ENCODE assay signal across 22 cellular contexts in the genomic region with DNA sequence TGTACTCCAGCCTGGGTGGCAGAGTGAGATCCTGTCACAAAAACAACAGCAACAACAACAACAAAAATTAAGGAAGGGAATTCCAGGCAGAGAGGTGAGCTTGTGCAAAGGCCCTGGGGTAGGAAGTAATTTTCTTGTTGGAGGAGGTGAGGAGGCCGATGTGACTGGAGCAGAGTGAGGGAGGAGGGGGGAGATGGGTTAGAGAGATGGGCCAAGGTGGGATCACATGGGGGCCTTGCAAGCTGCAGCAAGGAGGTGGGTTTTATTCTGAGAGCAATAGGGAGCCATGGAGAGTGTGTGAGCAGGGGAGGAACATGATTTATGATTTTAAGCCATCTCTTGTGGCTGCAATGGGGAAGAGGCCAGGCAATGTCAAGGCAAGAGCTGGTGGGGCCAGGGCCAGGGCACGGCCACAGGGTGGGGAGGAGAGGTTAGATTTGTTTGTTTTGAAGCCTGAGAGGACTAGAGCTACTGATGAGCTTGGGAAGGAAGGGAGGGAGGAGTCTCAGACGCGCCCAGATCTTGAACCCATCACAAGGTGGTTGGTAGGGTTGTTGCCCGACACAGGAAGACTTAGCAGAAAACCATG. TPM values are rescaled to one million over a fixed set of nuclear protein-coding genes. Genes with fewer than 3 reads are reported as not detected.
A peak's percentile ranks its signal among the peaks of the same experiment; 100 is the strongest.
DNase-seq lines count a peak whose midpoint lies in the region; ATAC-seq, FAIRE-seq and TF ChIP-seq lines count a peak whose summit lies in the region.
"Had no signal": no experiment of that assay in that cellular context is flagged by ENCODE, and none has a peak within 500 bp of the region (broad histone marks: within the 10 kb centered on the region; RNA-seq: fewer than 3 reads in every experiment).

No MANE protein-coding gene starts in this region.

- H3K4me1 ChIP-seq in NT2/D1 (ENCODE audit: insufficient read depth, insufficient read length) (peaks cover 6% of the 10 kb centered on the region), osteoblast (ENCODE audit: insufficient read depth, low read length) (peaks cover 9% of the 10 kb centered on the region), pancreas (no peaks in the 10 kb centered on the region), breast epithelium (no peaks in the 10 kb centered on the region)
- H3K4me1 ChIP-seq: BLaER1 had no signal

- H3K79me2 ChIP-seq in osteoblast (ENCODE audit: insufficient read depth, low read length) = no peaks in the 10 kb centered on the region

- ATAC-seq in pancreas = no peak
- ATAC-seq: CD8-positive, alpha-beta T cell had no signal

- no peak for FAIRE-seq in pancreas (lab: Jason Lieb, UNC)
- FAIRE-seq: A204.1, GM12892 had no signal

- intact Hi-C loops in pancreas (cut with DNase I) = no loop called here
- intact Hi-C loops in breast epithelium (cut with DNase I; ENCODE audit: low total_unique reads) = no loop called here

- H2AFZ ChIP-seq in osteoblast (ENCODE audit: low read length) = no peak overlapping the region

- no peak for TF ChIP-seq POLR2A in breast epithelium (IDR thresholded peaks at IDR 0.05)

- H3K9me3 ChIP-seq in NT2/D1 (ENCODE audit: insufficient read depth, low read length) (no peaks in the 10 kb centered on the region), osteoblast (ENCODE audit: low read depth, low read length) (no peaks in the 10 kb centered on the region), pancreas (no peaks in the 10 kb centered on the region), breast epithelium (no peaks in the 10 kb centered on the region)
- H3K9me3 ChIP-seq: BLaER1 had no signal

- peak overlapping the region; percentile 4 for H3K4me3 ChIP-seq in NT2/D1 (ENCODE audit: insufficient read length, low read depth)
- H3K4me3 ChIP-seq in osteoblast (ENCODE audit: insufficient read depth, low read length) = no peak overlapping the region
- no peak overlapping the region for H3K4me3 ChIP-seq in pancreas
- H3K4me3 ChIP-seq in breast epithelium = no peak overlapping the region
- H3K4me3 ChIP-seq: BLaER1 had no signal

- no peak overlapping the region for H3K4me2 ChIP-seq in osteoblast (ENCODE audit: insufficient read depth, low read length)
- H3K4me2 ChIP-seq: BLaER1 had no signal

- no peaks in the 10 kb centered on the region for H4K20me1 ChIP-seq in osteoblast (ENCODE audit: insufficient read depth, low read length)
- H4K20me1 ChIP-seq: BLaER1 had no signal

- H3K36me3 ChIP-seq in NT2/D1 (ENCODE audit: insufficient read depth, insufficient read length, low read length) (no peaks in the 10 kb centered on the region), osteoblast (ENCODE audit: insufficient read depth, low read length) (no peaks in the 10 kb centered on the region), pancreas (no peaks in the 10 kb centered on the region), breast epithelium (no peaks in the 10 kb centered on the region)
- H3K36me3 ChIP-seq: BLaER1 had no signal

- DNase-seq in AG20443 (ENCODE audit: low spot score) (peak; percentile 2), GM13976 (ENCODE audit: low spot score) (peak; percentile 12), NT2/D1 (ENCODE audit: low read depth, low spot score) (no peak), osteoblast (ENCODE audit: insufficient read length, low spot score, missing footprints) (peak; percentile 44), pancreas (no peak), NCI-H82 treated with DMSO at 0.1 percent for 48 hours (lab: John Stamatoyannopoulos, UW; ENCODE audit: unreplicated experiment) (no peak), breast epithelium (ENCODE audit: low spot score in 2 of 2) (no peak)
- DNase-seq: CD8-positive, alpha-beta T cell; DMS153; DMS79; GDM1; GOT3; H9; IMR-90; Karpas-422; KBM-7 had no signal

- H3K27ac ChIP-seq in osteoblast (ENCODE audit: low read depth, low read length) (no peak overlapping the region), pancreas (no peak overlapping the region), breast epithelium (no peak overlapping the region)
- H3K27ac ChIP-seq: BLaER1, HL-60 had no signal

- no peak for TF ChIP-seq CTCF in GM13976 (IDR thresholded peaks at IDR 0.05; ENCODE audit: borderline replicate concordance, control extremely low read depth, extremely low read depth, insufficient read depth, missing control alignments)
- TF ChIP-seq CTCF in osteoblast (IDR thresholded peaks at IDR 0.05; ENCODE audit: extremely low read depth, low read depth, low read length) = no peak
- TF ChIP-seq CTCF in pancreas (IDR thresholded peaks at IDR 0.05) = no peak
- no peak for TF ChIP-seq CTCF in breast epithelium (IDR thresholded peaks at IDR 0.05)

- H3K9ac ChIP-seq in NT2/D1 (ENCODE audit: insufficient read length, low read depth) = no peak overlapping the region
- H3K9ac ChIP-seq: BLaER1 had no signal

- in situ Hi-C loops in GM13976 (cut with MboI; ENCODE audit: low sequenced_read_pairs, unreplicated experiment) = no loop called here

- 86 to 98% methylated on average over 5 of the region's 5 CpGs for WGBS in pancreas, 2 donors

- peaks cover 27% of the 10 kb centered on the region for H3K27me3 ChIP-seq in NT2/D1 (ENCODE audit: insufficient read depth, insufficient read length)
- H3K27me3 ChIP-seq in osteoblast (ENCODE audit: insufficient read depth, low read length) = peaks cover 20% of the 10 kb centered on the region
- no peaks in the 10 kb centered on the region for H3K27me3 ChIP-seq in pancreas
- H3K27me3 ChIP-seq in breast epithelium = no peaks in the 10 kb centered on the region

RNA-seq across cellular contexts. Expression of gene COMP, which starts 12.5 kb away (rescaled TPM):
- total RNA-seq in osteoblast = 12.4 and 14.8 TPM in 2 replicates
- total RNA-seq in pancreas = 1 to 10 TPM in 2 of 6 donors, under 1 TPM in 4; 0.05 to 3.7 (median 0.59) TPM
- polyA plus RNA-seq in pancreas = under 1 TPM; 0.23 to 0.49 TPM
- 1 to 10 TPM; 1.0 to 4.9 (median 2.2) TPM for total RNA-seq in breast epithelium
- total RNA-seq: CD8-positive, alpha-beta T cell; Daoy; HT1080 had no signal

RNA-seq across cellular contexts. Expression of gene UPF1, which starts 28.1 kb away (rescaled TPM):
- total RNA-seq in osteoblast = 36.6 and 41.0 TPM in 2 replicates
- 10 to 100 TPM; 26.3 to 54.4 (median 33.4) TPM for total RNA-seq in pancreas
- 10 to 100 TPM; 44.1 to 50.7 TPM for polyA plus RNA-seq in pancreas
- 10 to 100 TPM; 59.8 to 83.6 (median 75.2) TPM for total RNA-seq in breast epithelium

Comparison
In these comparisons a context has a peak if more than half of its experiments do, and no peak if none do; other contexts are left out.
1. DNase-seq: peak in AG20443 (single experiment), GM13976 (single experiment) and osteoblast (single experiment); none in NT2/D1 (single experiment), pancreas (0 of 6), NCI-H82 treated with DMSO at 0.1 percent for 48 hours (single experiment) and breast epithelium (0 of 2).